Comparison of ENCODE assay signal across 2 cellular contexts in genomic region chr20:17941087-17941825, GRCh38.
TF ChIP-seq lines count a peak whose summit lies in the region.

No MANE protein-coding gene starts in this region.

TF ChIP-seq in HepG2, 621 proteins besides CTCF, POLR2A, EP300 and RAD21 (continues in another document):
- TF ChIP-seq ZNF276 (CRISPR knock-in tag; IDR thresholded peaks at IDR 0.05; ENCODE audit: low read depth) (no peak), FOXJ3 (CRISPR knock-in tag; IDR thresholded peaks at IDR 0.05; ENCODE audit: borderline replicate concordance) (0 out of 2 replicates have a peak, but pooled peaks have one; percentile 25), REPIN1 (CRISPR knock-in tag; IDR thresholded peaks at IDR 0.05; ENCODE audit: borderline replicate concordance, low read depth) (no peak), ZFX (CRISPR knock-in tag; IDR thresholded peaks at IDR 0.05; ENCODE audit: low read depth) (0 out of 2 replicates have a peak, but pooled peaks have one; percentile 20), ZBTB21 (CRISPR knock-in tag; IDR thresholded peaks at IDR 0.05) (no peak), POLR2AphosphoS5 (IDR thresholded peaks at IDR 0.05; ENCODE audit: low read depth, low read length) (peak; percentile 45), SMAD3 (CRISPR knock-in tag; IDR thresholded peaks at IDR 0.05) (0 out of 2 replicates have a peak, but pooled peaks have one; percentile 18), ZFP90 (CRISPR knock-in tag; IDR thresholded peaks at IDR 0.05; ENCODE audit: borderline replicate concordance) (0 out of 2 replicates have a peak, but pooled peaks have one; percentile 7), RBM22 (optimal IDR thresholded peaks at IDR 0.05; ENCODE audit: low read length) (peak; percentile 100), KMT2B (CRISPR knock-in tag; IDR thresholded peaks at IDR 0.05) (no peak), CBX5 (CRISPR knock-in tag; IDR thresholded peaks at IDR 0.05; ENCODE audit: borderline replicate concordance) (0 out of 2 replicates have a peak, but pooled peaks have one; percentile 54), KDM2A (CRISPR knock-in tag; IDR thresholded peaks at IDR 0.05; ENCODE audit: borderline replicate concordance, low read depth) (peak; percentile 48; the same call in 1 of the 2 replicates), CREM (IDR thresholded peaks at IDR 0.05) (no peak), CREM (CRISPR knock-in tag; IDR thresholded peaks at IDR 0.05) (no peak), PAF1 (CRISPR knock-in tag; IDR thresholded peaks at IDR 0.05) (peak; percentile 64; the same call in 1 of the 2 replicates), SP4 (CRISPR knock-in tag; IDR thresholded peaks at IDR 0.05) (0 out of 2 replicates have a peak, but pooled peaks have one; percentile 59), ZKSCAN5 (CRISPR knock-in tag; IDR thresholded peaks at IDR 0.05) (0 out of 2 replicates have a peak, but pooled peaks have one; percentile 69), TBX2 (CRISPR knock-in tag; IDR thresholded peaks at IDR 0.05; ENCODE audit: borderline replicate concordance) (peak; percentile 49; the same call in 1 of the 2 replicates), ZNF275 (CRISPR knock-in tag; IDR thresholded peaks at IDR 0.05; ENCODE audit: borderline replicate concordance) (0 out of 2 replicates have a peak, but pooled peaks have one; percentile 17), ZBTB38 (CRISPR knock-in tag; IDR thresholded peaks at IDR 0.05) (0 out of 2 replicates have a peak, but pooled peaks have one; percentile 46), MXD1 (CRISPR knock-in tag; IDR thresholded peaks at IDR 0.05) (no peak), ZNF720 (CRISPR knock-in tag; IDR thresholded peaks at IDR 0.05) (0 out of 2 replicates have a peak, but pooled peaks have one; percentile 65), BHLHE40 (IDR thresholded peaks at IDR 0.05; ENCODE audit: low read length) (no peak), ZNF557 (CRISPR knock-in tag; IDR thresholded peaks at IDR 0.05) (0 out of 2 replicates have a peak, but pooled peaks have one; percentile 2), ZBTB42 (CRISPR knock-in tag; IDR thresholded peaks at IDR 0.05) (0 out of 2 replicates have a peak, but pooled peaks have one; percentile 44), ZNF740 (CRISPR knock-in tag; IDR thresholded peaks at IDR 0.05) (no peak; the same call in 1 of the 2 replicates), ZBTB10 (CRISPR knock-in tag; IDR thresholded peaks at IDR 0.05; ENCODE audit: borderline replicate concordance) (no peak), GATA4 (IDR thresholded peaks at IDR 0.05; ENCODE audit: borderline replicate concordance, low read depth) (peak; percentile 44; the same call in 1 of the 2 replicates), ZNF451 (CRISPR knock-in tag; IDR thresholded peaks at IDR 0.05) (0 out of 2 replicates have a peak, but pooled peaks have one; percentile 53), FOXM1 (CRISPR knock-in tag; IDR thresholded peaks at IDR 0.05) (no peak)

TF ChIP-seq in HCT116, 20 proteins besides CTCF, POLR2A, EP300 and RAD21:
- no peak for TF ChIP-seq ZBTB33 (IDR thresholded peaks at IDR 0.05; ENCODE audit: extremely low read depth, insufficient replicate concordance, low read length)
